1 cellular context compared by ENCODE assay signal in genomic region chr5:157142317-157143126, GRCh38.
TF ChIP-seq lines count a peak whose summit lies in the region.

TSS of gene MED7 (minus strand) at chr5:157142865. CDS start at chr5:157139431, 3,434 bp downstream.

TF ChIP-seq in K562, 482 proteins besides CTCF, POLR2A, EP300 and RAD21 (continued from another document and continues in another):
- TF ChIP-seq, protein P1, sequence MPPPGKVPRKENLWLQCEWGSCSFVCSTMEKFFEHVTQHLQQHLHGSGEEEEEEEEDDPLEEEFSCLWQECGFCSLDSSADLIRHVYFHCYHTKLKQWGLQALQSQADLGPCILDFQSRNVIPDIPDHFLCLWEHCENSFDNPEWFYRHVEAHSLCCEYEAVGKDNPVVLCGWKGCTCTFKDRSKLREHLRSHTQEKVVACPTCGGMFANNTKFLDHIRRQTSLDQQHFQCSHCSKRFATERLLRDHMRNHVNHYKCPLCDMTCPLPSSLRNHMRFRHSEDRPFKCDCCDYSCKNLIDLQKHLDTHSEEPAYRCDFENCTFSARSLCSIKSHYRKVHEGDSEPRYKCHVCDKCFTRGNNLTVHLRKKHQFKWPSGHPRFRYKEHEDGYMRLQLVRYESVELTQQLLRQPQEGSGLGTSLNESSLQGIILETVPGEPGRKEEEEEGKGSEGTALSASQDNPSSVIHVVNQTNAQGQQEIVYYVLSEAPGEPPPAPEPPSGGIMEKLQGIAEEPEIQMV (tag; conservative IDR thresholded peaks at IDR 0.05; ENCODE audit: low read depth) = no peak
- peak; percentile 72 for TF ChIP-seq RBBP5 (IDR thresholded peaks at IDR 0.05; ENCODE audit: borderline replicate concordance, insufficient read depth, low read length, poor library complexity, severe bottlenecking)
- no peak for TF ChIP-seq ZBTB1 (CRISPR knock-in tag; IDR thresholded peaks at IDR 0.05; ENCODE audit: borderline replicate concordance, low read depth)
- TF ChIP-seq, protein P2, sequence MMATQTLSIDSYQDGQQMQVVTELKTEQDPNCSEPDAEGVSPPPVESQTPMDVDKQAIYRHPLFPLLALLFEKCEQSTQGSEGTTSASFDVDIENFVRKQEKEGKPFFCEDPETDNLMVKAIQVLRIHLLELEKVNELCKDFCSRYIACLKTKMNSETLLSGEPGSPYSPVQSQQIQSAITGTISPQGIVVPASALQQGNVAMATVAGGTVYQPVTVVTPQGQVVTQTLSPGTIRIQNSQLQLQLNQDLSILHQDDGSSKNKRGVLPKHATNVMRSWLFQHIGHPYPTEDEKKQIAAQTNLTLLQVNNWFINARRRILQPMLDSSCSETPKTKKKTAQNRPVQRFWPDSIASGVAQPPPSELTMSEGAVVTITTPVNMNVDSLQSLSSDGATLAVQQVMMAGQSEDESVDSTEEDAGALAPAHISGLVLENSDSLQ (IDR thresholded peaks at IDR 0.05) = peak; percentile 99
- peak; percentile 83 for TF ChIP-seq FOS (IDR thresholded peaks at IDR 0.05; ENCODE audit: extremely low read depth, insufficient read length)
- peak; percentile 90 for TF ChIP-seq CBX1 (IDR thresholded peaks at IDR 0.05; ENCODE audit: low read depth)
- TF ChIP-seq, protein P3, sequence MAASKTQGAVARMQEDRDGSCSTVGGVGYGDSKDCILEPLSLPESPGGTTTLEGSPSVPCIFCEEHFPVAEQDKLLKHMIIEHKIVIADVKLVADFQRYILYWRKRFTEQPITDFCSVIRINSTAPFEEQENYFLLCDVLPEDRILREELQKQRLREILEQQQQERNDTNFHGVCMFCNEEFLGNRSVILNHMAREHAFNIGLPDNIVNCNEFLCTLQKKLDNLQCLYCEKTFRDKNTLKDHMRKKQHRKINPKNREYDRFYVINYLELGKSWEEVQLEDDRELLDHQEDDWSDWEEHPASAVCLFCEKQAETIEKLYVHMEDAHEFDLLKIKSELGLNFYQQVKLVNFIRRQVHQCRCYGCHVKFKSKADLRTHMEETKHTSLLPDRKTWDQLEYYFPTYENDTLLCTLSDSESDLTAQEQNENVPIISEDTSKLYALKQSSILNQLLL (CRISPR knock-in tag; IDR thresholded peaks at IDR 0.05; ENCODE audit: borderline replicate concordance) = no peak
- no peak for TF ChIP-seq CHCHD3 (CRISPR knock-in tag; IDR thresholded peaks at IDR 0.05)
- peak; percentile 63 to 73; a peak in 3 of 4 replicates for TF ChIP-seq FOXK2 (conservative IDR thresholded peaks at IDR 0.05 in 1 of 2, IDR thresholded peaks at IDR 0.05 in 1 of 2; ENCODE audit: low read depth in 2 of 2)
- TF ChIP-seq, protein P4, sequence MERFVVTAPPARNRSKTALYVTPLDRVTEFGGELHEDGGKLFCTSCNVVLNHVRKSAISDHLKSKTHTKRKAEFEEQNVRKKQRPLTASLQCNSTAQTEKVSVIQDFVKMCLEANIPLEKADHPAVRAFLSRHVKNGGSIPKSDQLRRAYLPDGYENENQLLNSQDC (CRISPR knock-in tag; IDR thresholded peaks at IDR 0.05) = no peak
- no peak for TF ChIP-seq SREBF1 (IDR thresholded peaks at IDR 0.05; ENCODE audit: borderline replicate concordance, low read depth, low read length)
- TF ChIP-seq, protein P5, sequence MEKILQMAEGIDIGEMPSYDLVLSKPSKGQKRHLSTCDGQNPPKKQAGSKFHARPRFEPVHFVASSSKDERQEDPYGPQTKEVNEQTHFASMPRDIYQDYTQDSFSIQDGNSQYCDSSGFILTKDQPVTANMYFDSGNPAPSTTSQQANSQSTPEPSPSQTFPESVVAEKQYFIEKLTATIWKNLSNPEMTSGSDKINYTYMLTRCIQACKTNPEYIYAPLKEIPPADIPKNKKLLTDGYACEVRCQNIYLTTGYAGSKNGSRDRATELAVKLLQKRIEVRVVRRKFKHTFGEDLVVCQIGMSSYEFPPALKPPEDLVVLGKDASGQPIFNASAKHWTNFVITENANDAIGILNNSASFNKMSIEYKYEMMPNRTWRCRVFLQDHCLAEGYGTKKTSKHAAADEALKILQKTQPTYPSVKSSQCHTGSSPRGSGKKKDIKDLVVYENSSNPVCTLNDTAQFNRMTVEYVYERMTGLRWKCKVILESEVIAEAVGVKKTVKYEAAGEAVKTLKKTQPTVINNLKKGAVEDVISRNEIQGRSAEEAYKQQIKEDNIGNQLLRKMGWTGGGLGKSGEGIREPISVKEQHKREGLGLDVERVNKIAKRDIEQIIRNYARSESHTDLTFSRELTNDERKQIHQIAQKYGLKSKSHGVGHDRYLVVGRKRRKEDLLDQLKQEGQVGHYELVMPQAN (IDR thresholded peaks at IDR 0.05; ENCODE audit: borderline replicate concordance) = peak; percentile 28; the same call in 1 of the 2 replicates
- TF ChIP-seq, protein P6, sequence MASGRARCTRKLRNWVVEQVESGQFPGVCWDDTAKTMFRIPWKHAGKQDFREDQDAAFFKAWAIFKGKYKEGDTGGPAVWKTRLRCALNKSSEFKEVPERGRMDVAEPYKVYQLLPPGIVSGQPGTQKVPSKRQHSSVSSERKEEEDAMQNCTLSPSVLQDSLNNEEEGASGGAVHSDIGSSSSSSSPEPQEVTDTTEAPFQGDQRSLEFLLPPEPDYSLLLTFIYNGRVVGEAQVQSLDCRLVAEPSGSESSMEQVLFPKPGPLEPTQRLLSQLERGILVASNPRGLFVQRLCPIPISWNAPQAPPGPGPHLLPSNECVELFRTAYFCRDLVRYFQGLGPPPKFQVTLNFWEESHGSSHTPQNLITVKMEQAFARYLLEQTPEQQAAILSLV (tag; IDR thresholded peaks at IDR 0.05) = no peak
- peak; percentile 82 for TF ChIP-seq ZFX (CRISPR knock-in tag; IDR thresholded peaks at IDR 0.05)
- TF ChIP-seq, protein P7, sequence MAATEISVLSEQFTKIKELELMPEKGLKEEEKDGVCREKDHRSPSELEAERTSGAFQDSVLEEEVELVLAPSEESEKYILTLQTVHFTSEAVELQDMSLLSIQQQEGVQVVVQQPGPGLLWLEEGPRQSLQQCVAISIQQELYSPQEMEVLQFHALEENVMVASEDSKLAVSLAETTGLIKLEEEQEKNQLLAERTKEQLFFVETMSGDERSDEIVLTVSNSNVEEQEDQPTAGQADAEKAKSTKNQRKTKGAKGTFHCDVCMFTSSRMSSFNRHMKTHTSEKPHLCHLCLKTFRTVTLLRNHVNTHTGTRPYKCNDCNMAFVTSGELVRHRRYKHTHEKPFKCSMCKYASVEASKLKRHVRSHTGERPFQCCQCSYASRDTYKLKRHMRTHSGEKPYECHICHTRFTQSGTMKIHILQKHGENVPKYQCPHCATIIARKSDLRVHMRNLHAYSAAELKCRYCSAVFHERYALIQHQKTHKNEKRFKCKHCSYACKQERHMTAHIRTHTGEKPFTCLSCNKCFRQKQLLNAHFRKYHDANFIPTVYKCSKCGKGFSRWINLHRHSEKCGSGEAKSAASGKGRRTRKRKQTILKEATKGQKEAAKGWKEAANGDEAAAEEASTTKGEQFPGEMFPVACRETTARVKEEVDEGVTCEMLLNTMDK (IDR thresholded peaks at IDR 0.05; ENCODE audit: borderline replicate concordance, insufficient read depth, low read depth, low read length, poor library complexity, severe bottlenecking) = no peak
- TF ChIP-seq WHSC1 (IDR thresholded peaks at IDR 0.05; ENCODE audit: low read length) = no peak
- TF ChIP-seq NRF1 (conservative IDR thresholded peaks at IDR 0.05 in 1 of 2, IDR thresholded peaks at IDR 0.05 in 1 of 2) = peak; percentile 73 to 75; a peak in 2 of 4 replicates
- no peak for TF ChIP-seq ATF1 (CRISPR knock-in tag; IDR thresholded peaks at IDR 0.05)
- TF ChIP-seq ATF1 (tag; IDR thresholded peaks at IDR 0.05) = peak; percentile 88
- TF ChIP-seq YY1 (IDR thresholded peaks at IDR 0.05; ENCODE audit: borderline replicate concordance in 1 of 3, control insufficient read depth in 1 of 3, extremely low read depth in 1 of 3, insufficient read depth in 3 of 3, insufficient read length in 1 of 3, insufficient replicate concordance in 2 of 3, low read depth in 1 of 3, low read length in 2 of 3) = peak in 1 of 3 experiments; percentile 61
- no peak for TF ChIP-seq ZNF75A (CRISPR knock-in tag; IDR thresholded peaks at IDR 0.05)
- peak; percentile 25; the same call in 1 of the 2 replicates for TF ChIP-seq L3MBTL2 (IDR thresholded peaks at IDR 0.05)
- TF ChIP-seq ZNF511 (CRISPR knock-in tag; IDR thresholded peaks at IDR 0.05) = peak; percentile 66; the same call in 1 of the 2 replicates
- TF ChIP-seq POLR2H (tag; IDR thresholded peaks at IDR 0.05; ENCODE audit: low read depth) = peak; percentile 95
- peak; percentile 87 for TF ChIP-seq GTF2E2 (tag; IDR thresholded peaks at IDR 0.05)
- no peak for TF ChIP-seq HMG20B (CRISPR knock-in tag; IDR thresholded peaks at IDR 0.05)
- TF ChIP-seq ZNF239 (CRISPR knock-in tag; IDR thresholded peaks at IDR 0.05) = no peak
- TF ChIP-seq, protein P8, sequence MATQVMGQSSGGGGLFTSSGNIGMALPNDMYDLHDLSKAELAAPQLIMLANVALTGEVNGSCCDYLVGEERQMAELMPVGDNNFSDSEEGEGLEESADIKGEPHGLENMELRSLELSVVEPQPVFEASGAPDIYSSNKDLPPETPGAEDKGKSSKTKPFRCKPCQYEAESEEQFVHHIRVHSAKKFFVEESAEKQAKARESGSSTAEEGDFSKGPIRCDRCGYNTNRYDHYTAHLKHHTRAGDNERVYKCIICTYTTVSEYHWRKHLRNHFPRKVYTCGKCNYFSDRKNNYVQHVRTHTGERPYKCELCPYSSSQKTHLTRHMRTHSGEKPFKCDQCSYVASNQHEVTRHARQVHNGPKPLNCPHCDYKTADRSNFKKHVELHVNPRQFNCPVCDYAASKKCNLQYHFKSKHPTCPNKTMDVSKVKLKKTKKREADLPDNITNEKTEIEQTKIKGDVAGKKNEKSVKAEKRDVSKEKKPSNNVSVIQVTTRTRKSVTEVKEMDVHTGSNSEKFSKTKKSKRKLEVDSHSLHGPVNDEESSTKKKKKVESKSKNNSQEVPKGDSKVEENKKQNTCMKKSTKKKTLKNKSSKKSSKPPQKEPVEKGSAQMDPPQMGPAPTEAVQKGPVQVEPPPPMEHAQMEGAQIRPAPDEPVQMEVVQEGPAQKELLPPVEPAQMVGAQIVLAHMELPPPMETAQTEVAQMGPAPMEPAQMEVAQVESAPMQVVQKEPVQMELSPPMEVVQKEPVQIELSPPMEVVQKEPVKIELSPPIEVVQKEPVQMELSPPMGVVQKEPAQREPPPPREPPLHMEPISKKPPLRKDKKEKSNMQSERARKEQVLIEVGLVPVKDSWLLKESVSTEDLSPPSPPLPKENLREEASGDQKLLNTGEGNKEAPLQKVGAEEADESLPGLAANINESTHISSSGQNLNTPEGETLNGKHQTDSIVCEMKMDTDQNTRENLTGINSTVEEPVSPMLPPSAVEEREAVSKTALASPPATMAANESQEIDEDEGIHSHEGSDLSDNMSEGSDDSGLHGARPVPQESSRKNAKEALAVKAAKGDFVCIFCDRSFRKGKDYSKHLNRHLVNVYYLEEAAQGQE (CRISPR knock-in tag; IDR thresholded peaks at IDR 0.05; ENCODE audit: low read depth) = 0 out of 2 replicates have a peak, but pooled peaks have one; percentile 37
- TF ChIP-seq C11orf30 (IDR thresholded peaks at IDR 0.05; ENCODE audit: low read depth) = peak; percentile 4; the same call in 1 of the 2 replicates
- TF ChIP-seq, protein P9, sequence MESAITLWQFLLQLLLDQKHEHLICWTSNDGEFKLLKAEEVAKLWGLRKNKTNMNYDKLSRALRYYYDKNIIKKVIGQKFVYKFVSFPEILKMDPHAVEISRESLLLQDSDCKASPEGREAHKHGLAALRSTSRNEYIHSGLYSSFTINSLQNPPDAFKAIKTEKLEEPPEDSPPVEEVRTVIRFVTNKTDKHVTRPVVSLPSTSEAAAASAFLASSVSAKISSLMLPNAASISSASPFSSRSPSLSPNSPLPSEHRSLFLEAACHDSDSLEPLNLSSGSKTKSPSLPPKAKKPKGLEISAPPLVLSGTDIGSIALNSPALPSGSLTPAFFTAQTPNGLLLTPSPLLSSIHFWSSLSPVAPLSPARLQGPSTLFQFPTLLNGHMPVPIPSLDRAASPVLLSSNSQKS (CRISPR knock-in tag; IDR thresholded peaks at IDR 0.05) = no peak
- no peak for TF ChIP-seq SAFB2 (IDR thresholded peaks at IDR 0.05; ENCODE audit: borderline replicate concordance, low read depth, low read length, severe bottlenecking)
- peak; percentile 72 for TF ChIP-seq VEZF1 (CRISPR knock-in tag; IDR thresholded peaks at IDR 0.05)
- peak; percentile 57 for TF ChIP-seq CXXC5 (CRISPR knock-in tag; IDR thresholded peaks at IDR 0.05)
- peak; percentile 30 to 61; a peak in 1 of 4 replicates for TF ChIP-seq KDM1A (IDR thresholded peaks at IDR 0.05)
- TF ChIP-seq BCOR (IDR thresholded peaks at IDR 0.05) = peak; percentile 60; the same call in 1 of the 2 replicates
- TF ChIP-seq KAT2B (IDR thresholded peaks at IDR 0.05; ENCODE audit: low read depth, low read length) = no peak
- TF ChIP-seq ZNF699 (CRISPR knock-in tag; IDR thresholded peaks at IDR 0.05; ENCODE audit: insufficient replicate concordance) = no peak
- no peak for TF ChIP-seq ARNT (IDR thresholded peaks at IDR 0.05)
- TF ChIP-seq NEUROD1 (IDR thresholded peaks at IDR 0.05; ENCODE audit: borderline replicate concordance, low read depth, low read length, partially characterized antibody) = peak; percentile 8
- TF ChIP-seq UBTF (IDR thresholded peaks at IDR 0.05; ENCODE audit: borderline replicate concordance in 1 of 2, low read depth in 2 of 2, low read length in 2 of 2) = 0 out of 4 replicates have a peak, but pooled peaks of 1 of the 2 experiments have one; percentile 49
- TF ChIP-seq NFRKB (IDR thresholded peaks at IDR 0.05; ENCODE audit: low read depth) = peak; percentile 68; the same call in 1 of the 2 replicates
- no peak for TF ChIP-seq NR2C2 (CRISPR knock-in tag; IDR thresholded peaks at IDR 0.05)
- TF ChIP-seq NR2C2 (tag; IDR thresholded peaks at IDR 0.05) = peak; percentile 51; the same call in 1 of the 2 replicates
